Comparison of ENCODE assay signal across 8 cellular contexts in the genomic region with DNA sequence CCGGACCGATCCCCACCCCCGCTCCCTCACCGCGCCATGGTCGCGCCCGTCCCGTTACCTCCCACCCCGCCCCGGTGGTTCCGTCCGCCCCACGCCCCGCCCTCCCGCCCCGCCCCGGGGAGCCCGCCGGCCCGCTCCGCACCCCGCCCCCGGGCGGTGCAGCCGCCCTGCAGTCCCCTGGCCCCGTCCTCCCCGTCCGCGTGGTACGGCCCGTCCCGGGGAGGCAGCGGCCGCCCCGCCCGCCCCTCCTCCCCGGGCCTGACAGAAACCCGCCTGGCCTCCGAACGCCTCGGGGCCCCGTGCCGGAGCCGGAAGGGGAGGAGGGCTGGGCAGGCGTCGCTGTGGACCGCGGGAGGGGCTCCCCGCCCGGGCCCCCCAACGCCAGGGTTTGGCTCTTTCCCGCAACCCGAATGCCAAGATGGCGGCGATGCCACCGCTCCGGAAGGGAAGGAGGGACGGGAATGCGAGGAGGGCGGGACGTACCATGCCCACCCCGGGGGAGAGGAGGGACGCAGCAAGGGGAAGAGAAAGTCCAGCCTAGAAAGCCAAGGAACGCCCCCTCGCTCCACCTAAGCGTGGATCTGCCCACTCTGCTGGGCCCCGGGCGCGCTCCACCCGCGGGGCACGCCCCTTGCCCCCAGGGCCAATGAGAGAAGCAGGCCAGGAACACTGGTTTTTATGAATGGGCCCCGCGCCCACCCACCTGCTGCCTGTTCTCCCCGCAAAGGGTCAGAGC. TPM values are rescaled to one million over a fixed set of nuclear protein-coding genes. Genes with fewer than 3 reads are reported as not detected.
DNase-seq lines count a peak whose midpoint lies in the region; ATAC-seq, FAIRE-seq and TF ChIP-seq lines count a peak whose summit lies in the region.

TSS of gene PIP4K2B (minus strand) at position 56 of the 736 bp plus-strand sequence. CDS start 132 bp downstream, outside the sequence.

- peaks cover 23% of the 10 kb centered on the region for H3K9me1 ChIP-seq in IMR-90 (ENCODE audit: insufficient read depth, low read length)
- no peaks in the 10 kb centered on the region for H3K9me1 ChIP-seq in endothelial cell of umbilical vein (replicated peaks; ENCODE audit: control insufficient read depth, extremely low read depth, insufficient read depth, low read length)

- no peaks in the 10 kb centered on the region for H3K9me2 ChIP-seq in OCI-LY7 (ENCODE audit: insufficient read depth, low read length)

- H3K79me2 ChIP-seq in OCI-LY7 (ENCODE audit: insufficient read depth, low read depth, low read length) (peaks cover 31% of the 10 kb centered on the region), endothelial cell of umbilical vein (ENCODE audit: control insufficient read depth, insufficient read depth, low read length) (peaks cover 40% of the 10 kb centered on the region)

- no peak for TF ChIP-seq RAD21 in IMR-90 (IDR thresholded peaks at IDR 0.05; ENCODE audit: low read length)

- H3K14ac ChIP-seq in IMR-90 (replicated peaks; ENCODE audit: low read depth, low read length), result peak within 1 kb of the TSS; percentile 84

- H3K18ac ChIP-seq in IMR-90 (ENCODE audit: low read depth, low read length), result peak within 1 kb of the TSS; percentile 58

- H4K8ac ChIP-seq in IMR-90 (ENCODE audit: low read depth in 2 of 2, low read length in 2 of 2), result peak within 1 kb of the TSS; percentile 52 to 93

- in situ Hi-C loops in IMR-90 (cut with MboI; ENCODE audit: low sequenced_read_pairs), result no loop called here

- H2BK20ac ChIP-seq in IMR-90 (ENCODE audit: low read depth, low read length), result no peak within 1 kb of the TSS

- H4K5ac ChIP-seq in IMR-90 (ENCODE audit: low read depth, low read length), result peak within 1 kb of the TSS; percentile 35

- H3K27ac ChIP-seq in IMR-90 (ENCODE audit: insufficient read depth, low read length) (peak within 1 kb of the TSS; percentile 93), OCI-LY7 (ENCODE audit: low read depth, low read length, poor library complexity, severe bottlenecking) (peak within 1 kb of the TSS; percentile 80), endothelial cell of umbilical vein (ENCODE audit: insufficient read depth, low read depth, low read length) (peak within 1 kb of the TSS; percentile 94)

- peak within 1 kb of the TSS; percentile 91 for H4K91ac ChIP-seq in IMR-90 (ENCODE audit: insufficient read depth, low read depth, low read length)

- FAIRE-seq in endothelial cell of umbilical vein (lab: Jason Lieb, UNC), result no peak

- H2AK5ac ChIP-seq in IMR-90 (ENCODE audit: low read depth, low read length), result peak within 1 kb of the TSS; percentile 83

- no peak for TF ChIP-seq CTCF in IMR-90 (conservative IDR thresholded peaks at IDR 0.05; ENCODE audit: low read depth, low read length)
- no peak for TF ChIP-seq CTCF in OCI-LY7 (conservative IDR thresholded peaks at IDR 0.05; ENCODE audit: low read length)
- TF ChIP-seq CTCF in endothelial cell of umbilical vein (IDR thresholded peaks at IDR 0.05; ENCODE audit: extremely low read depth in 1 of 2, insufficient read depth in 1 of 2, low read depth in 1 of 2, low read length in 2 of 2), result no peak

- peaks cover 6 to 43% of the 10 kb centered on the region in 2 experiments; a peak in 3 of 4 replicates for H3K79me1 ChIP-seq in IMR-90 (ENCODE audit: low read depth in 1 of 2, low read length in 2 of 2)

- peaks cover 26% of the 10 kb centered on the region for H3K36me3 ChIP-seq in IMR-90 (ENCODE audit: control insufficient read depth, insufficient read depth, low read length)
- H3K36me3 ChIP-seq in OCI-LY7 (ENCODE audit: insufficient read depth, low read length), result peaks cover 52% of the 10 kb centered on the region
- H3K36me3 ChIP-seq in endothelial cell of umbilical vein (ENCODE audit: control insufficient read depth in 2 of 2, extremely low read depth in 1 of 2, insufficient read depth in 2 of 2, low read length in 2 of 2), result peaks cover 11 to 12% of the 10 kb centered on the region in 2 experiments

- H3K9me3 ChIP-seq in IMR-90 (ENCODE audit: control insufficient read depth, insufficient read depth, low read length), result no peaks in the 10 kb centered on the region
- H3K9me3 ChIP-seq in OCI-LY7 (ENCODE audit: low read length), result no peaks in the 10 kb centered on the region
- no peaks in the 10 kb centered on the region for H3K9me3 ChIP-seq in endothelial cell of umbilical vein (replicated peaks; ENCODE audit: control insufficient read depth, insufficient read depth, low read length)

- H3K23ac ChIP-seq in IMR-90 (ENCODE audit: low read depth, low read length), result peak within 1 kb of the TSS; percentile 92

- H3K9ac ChIP-seq in IMR-90 (ENCODE audit: low read depth, low read length), result peak within 1 kb of the TSS; percentile 73
- H3K9ac ChIP-seq in endothelial cell of umbilical vein (replicated peaks; ENCODE audit: extremely low read depth, insufficient read depth, low read length), result peak within 1 kb of the TSS; percentile 98

- H3K56ac ChIP-seq in IMR-90 (ENCODE audit: extremely low read depth, insufficient read depth, low read length), result peak within 1 kb of the TSS; percentile 73

- H4K20me1 ChIP-seq in IMR-90 (ENCODE audit: insufficient read depth, low read length), result peaks cover 36% of the 10 kb centered on the region
- H4K20me1 ChIP-seq in OCI-LY7 (ENCODE audit: insufficient read depth, low read length), result no peaks in the 10 kb centered on the region
- no peaks in the 10 kb centered on the region for H4K20me1 ChIP-seq in endothelial cell of umbilical vein (replicated peaks; ENCODE audit: control insufficient read depth, extremely low read depth, insufficient read depth, low read length)

- H3K4ac ChIP-seq in IMR-90 (ENCODE audit: low read depth, low read length), result peak within 1 kb of the TSS; percentile 91

- peak within 1 kb of the TSS; percentile 61 for H3K4me3 ChIP-seq in IMR-90 (ENCODE audit: insufficient read depth, low read depth, low read length)
- peak within 1 kb of the TSS; percentile 97 for H3K4me3 ChIP-seq in OCI-LY7 (ENCODE audit: low read depth, low read length, poor library complexity, severe bottlenecking)
- H3K4me3 ChIP-seq in endothelial cell of umbilical vein (replicated peaks in 1 of 3; ENCODE audit: insufficient read depth in 1 of 3, low read depth in 1 of 3, low read length in 3 of 3), result peak within 1 kb of the TSS; percentile 51 to 94 (median 70)

- intact Hi-C loops in IMR-90 (cut with micrococcal nuclease) (loop anchor here (1.0 to 5.0 kb wide), 2 partner anchors 26 to 443 kb away; partner anchors contain the start of gene CWC25), OCI-LY7 (cut with micrococcal nuclease; ENCODE audit: unreplicated experiment) (loop anchor here (1.0 kb wide), 1 partner anchor 70 kb away; no protein-coding TSS in a partner anchor), endothelial cell of umbilical vein (cut with micrococcal nuclease) (loop anchor here (1.0 to 5.0 kb wide), 4 partner anchors 9 to 69 kb away; partner anchors contain the start of gene RPL23)

- BruUV-seq in IMR-90 (replicated peaks; lab: Mats Ljungman, UMichigan) (no TSS peak), OCI-LY7 (replicated peaks; lab: Mats Ljungman, UMichigan) (no TSS peak), endothelial cell of umbilical vein (replicated peaks; lab: Mats Ljungman, UMichigan) (TSS peak; percentile 79)

- CTCF ChIA-PET in IMR-90 (lab: Yijun Ruan, JAX), result no interaction called here
- CTCF ChIA-PET in OCI-LY7 (lab: Charles Lee; ENCODE audit: unreplicated experiment), result no interaction called here
- CTCF ChIA-PET in endothelial cell of umbilical vein (lab: Charles Lee), result interaction anchor here (1.0 kb wide), 1 partner anchor 353 kb away, joined by 3 read pairs; no protein-coding TSS in a partner anchor

- POLR2A ChIA-PET in IMR-90 (lab: Charles Lee; ENCODE audit: unreplicated experiment), result no interaction called here
- POLR2A ChIA-PET in OCI-LY7 (lab: Charles Lee), result interaction anchor here (0.6 to 1.3 kb wide), 4 partner anchors 9 to 70 kb away, joined by 3 to 4 read pairs (median 3); partner anchors contain the start of gene LASP1
- POLR2A ChIA-PET in endothelial cell of umbilical vein (lab: Charles Lee), result no interaction called here

- H3K4me1 ChIP-seq in IMR-90 (ENCODE audit: control insufficient read depth, insufficient read depth, low read length) (peaks cover 13% of the 10 kb centered on the region), OCI-LY7 (ENCODE audit: insufficient read depth, low read length, poor library complexity, severe bottlenecking) (peaks cover 21% of the 10 kb centered on the region), endothelial cell of umbilical vein (ENCODE audit: control insufficient read depth, extremely low read depth, insufficient read depth, low read length) (peaks cover 17% of the 10 kb centered on the region)

- WGBS in IMR-90 (ENCODE audit: extremely low coverage in 2 of 2, insufficient read length in 1 of 2), 2 experiments, result 2% methylated on average over 26 of the region's 76 CpGs; no CpG with 5 or more reads in 1 of the 2 experiments

- H2BK15ac ChIP-seq in IMR-90 (ENCODE audit: low read depth, low read length), result peak within 1 kb of the TSS; percentile 36; the same call in 1 of the 3 replicates

- peak within 1 kb of the TSS; percentile 99 for H2AK9ac ChIP-seq in IMR-90 (replicated peaks; ENCODE audit: low read depth, low read length, poor library complexity)

- TF ChIP-seq POLR2A in IMR-90 (IDR thresholded peaks at IDR 0.05; ENCODE audit: low read depth, low read length), result peak; percentile 84
- TF ChIP-seq POLR2A in endothelial cell of umbilical vein (IDR thresholded peaks at IDR 0.05; ENCODE audit: low read depth, low read length), result peak; percentile 50

- H3K27me3 ChIP-seq in IMR-90 (ENCODE audit: control insufficient read depth, insufficient read depth, low read length) (no peaks in the 10 kb centered on the region), endothelial cell of umbilical vein (ENCODE audit: control insufficient read depth in 2 of 2, insufficient read depth in 2 of 2, low read length in 2 of 2) (no peaks in the 10 kb centered on the region)

- peak; percentile 99 for DNase-seq in DMS 273 (lab: John Stamatoyannopoulos, UW; ENCODE audit: unreplicated experiment)
- peak; percentile 98 for DNase-seq in IMR-90
- peak; percentile 97 for DNase-seq in OCI-LY7 (ENCODE audit: low spot score)
- peak; percentile 69 for DNase-seq in activated T-cell treated with anti-CD3 and anti-CD28 coated beads for 1 hour (ENCODE audit: low read depth)
- peak; percentile 96 for DNase-seq in endothelial cell of umbilical vein (ENCODE audit: low read depth, low spot score)
- DNase-seq in midbrain (lab: John Stamatoyannopoulos, UW), result peak; percentile 92
- peak; percentile 84 to 89 for DNase-seq in stimulated activated CD8-positive, alpha-beta memory T cell treated with anti-CD3 and anti-CD28 coated beads, Interleukin-15, amount 100 ng/mL, for 48 hours (ENCODE audit: low read depth in 2 of 2)

- H2BK5ac ChIP-seq in IMR-90 (ENCODE audit: low read depth, low read length, poor library complexity, severe bottlenecking), result peak within 1 kb of the TSS; percentile 91

- ATAC-seq in GM21528 (IDR thresholded peaks at IDR 0.05; ENCODE audit: low FRiP score, unreplicated experiment), result peak; percentile 68
- ATAC-seq in IMR-90 (ENCODE audit: low read depth), result peak; percentile 94

- H2BK120ac ChIP-seq in IMR-90 (ENCODE audit: low read depth, low read length), result peak within 1 kb of the TSS; percentile 71; the same call in 1 of the 2 replicates

- H2AFZ ChIP-seq in IMR-90 (replicated peaks; ENCODE audit: low read length, poor library complexity) (peak within 1 kb of the TSS; percentile 97), OCI-LY7 (ENCODE audit: low read length) (peak within 1 kb of the TSS; percentile 56), endothelial cell of umbilical vein (ENCODE audit: low read depth, low read length) (peak within 1 kb of the TSS; percentile 59)

- dilution Hi-C loops in IMR-90 (cut with HindIII; ENCODE audit: low sequenced_read_pairs, unreplicated experiment) (no loop called here), endothelial cell of umbilical vein (cut with MboI; ENCODE audit: extremely low pct_ligation_motif_present, low sequenced_read_pairs) (no loop called here)

- H3K4me2 ChIP-seq in IMR-90 (ENCODE audit: low read depth, low read length) (peak within 1 kb of the TSS; percentile 98), OCI-LY7 (ENCODE audit: low read length) (peak within 1 kb of the TSS; percentile 98), endothelial cell of umbilical vein (ENCODE audit: insufficient read depth, low read length) (peak within 1 kb of the TSS; percentile 92)

RNA-seq across cellular contexts. Expression of gene PIP4K2B, which starts in this region (rescaled TPM):
- total RNA-seq in IMR-90 (2012; rRNA removed) (40.0 and 40.8 TPM in 2 replicates), OCI-LY7 (2022) (37.8 and 38.6 TPM in 2 replicates), endothelial cell of umbilical vein (48.1 and 48.8 TPM in 2 replicates)
- polyA plus RNA-seq in IMR-90 (2012; rRNA removed) (29.3 and 40.2 TPM in 2 replicates), endothelial cell of umbilical vein (22.4 and 23.1 TPM in 2 replicates)
- polyA plus RNA-seq in IMR-90 (2012; cell fraction: cytosol; rRNA removed), result 16.4 and 26.3 TPM in 2 replicates
- polyA plus RNA-seq in IMR-90 (2012; cell fraction: nucleus; rRNA removed; ENCODE audit: low replicate concordance), result 48.3 and 65.0 TPM in 2 replicates
- 23.6 and 33.0 TPM in 2 replicates for total RNA-seq in OCI-LY7 (2014; rRNA removed; shearing (Covaris generic))
- 26.9 and 32.2 TPM in 2 replicates for polyA plus RNA-seq in endothelial cell of umbilical vein (2011; cell fraction: cytosol; rRNA removed)
- 60.7 and 65.1 TPM in 2 replicates for polyA plus RNA-seq in endothelial cell of umbilical vein (2011; cell fraction: nucleus; rRNA removed)
- 30.9 and 31.5 TPM in 2 replicates for polyA plus RNA-seq in endothelial cell of umbilical vein (2012)
- 68.7 and 71.3 TPM in 2 replicates for polyA minus RNA-seq in endothelial cell of umbilical vein
- 19.7 TPM for polyA minus RNA-seq in endothelial cell of umbilical vein (2011; cell fraction: cytosol; rRNA and poly(A)+ RNA removed)
- polyA minus RNA-seq in endothelial cell of umbilical vein (2011; cell fraction: nucleus; rRNA and poly(A)+ RNA removed), result 13.5 and 16.2 TPM in 2 replicates

Comparison
In these comparisons a context has a peak if more than half of its experiments do, and no peak if none do; other contexts are left out.
1. Peak in every context shown above with its lines: DNase-seq, ATAC-seq, H3K4me3 ChIP-seq and H3K27ac ChIP-seq.